In genomic region chr1:164560076-164560475, GRCh38 we compare ENCODE assay signal across 8 cellular contexts. TPM values are rescaled to one million over a fixed set of nuclear protein-coding genes. Genes with fewer than 3 reads are reported as not detected.
A peak's percentile ranks its signal among the peaks of the same experiment; 100 is the strongest.
DNase-seq lines count a peak whose midpoint lies in the region; ATAC-seq and TF ChIP-seq lines count a peak whose summit lies in the region.

No MANE protein-coding gene starts in this region.

- H3K9me3 ChIP-seq in RWPE2 (ENCODE audit: severe bottlenecking) = no peaks in the 10 kb centered on the region

- peak overlapping the region; percentile 69 for H3K27ac ChIP-seq in RWPE2 (ENCODE audit: poor library complexity, severe bottlenecking)

- peaks cover 10% of the 10 kb centered on the region for H3K4me1 ChIP-seq in RWPE2 (ENCODE audit: insufficient read depth, poor library complexity, severe bottlenecking)

- TF ChIP-seq CTCF in RWPE2 (IDR thresholded peaks at IDR 0.05; ENCODE audit: poor library complexity, severe bottlenecking) = no peak
- no peak for TF ChIP-seq CTCF in fibroblast of the aortic adventitia (IDR thresholded peaks at IDR 0.05; ENCODE audit: insufficient read depth, low read length)
- TF ChIP-seq CTCF in GM10266 (IDR thresholded peaks at IDR 0.05; ENCODE audit: control insufficient read depth, insufficient read depth, low read depth, missing control alignments) = no peak

- H3K4me3 ChIP-seq in H7 (ENCODE audit: insufficient read depth, low read depth, low read length) (peak overlapping the region; percentile 90), RWPE2 (ENCODE audit: severe bottlenecking) (peak overlapping the region; percentile 50), fibroblast of the aortic adventitia (ENCODE audit: low read depth, low read length) (peak overlapping the region; percentile 81)

- ATAC-seq in RWPE2 (ENCODE audit: low read depth) = no peak
- no peak for ATAC-seq in HG03196 (IDR thresholded peaks at IDR 0.05; ENCODE audit: unreplicated experiment)
- no peak for ATAC-seq in HG03108 (IDR thresholded peaks at IDR 0.05; ENCODE audit: unreplicated experiment)
- no peak for ATAC-seq in GM18867 (IDR thresholded peaks at IDR 0.05; ENCODE audit: unreplicated experiment)

- DNase-seq in H7 = no peak
- no peak for DNase-seq in RWPE2 (ENCODE audit: low spot score)
- DNase-seq in fibroblast of the aortic adventitia (ENCODE audit: low read depth) = peak; percentile 47
- DNase-seq in retina = peak; percentile 51
- DNase-seq in GM10266 (ENCODE audit: extremely low spot score) = no peak

- H3K27me3 ChIP-seq in H7 (ENCODE audit: control insufficient read depth, insufficient read depth, low read length) (no peaks in the 10 kb centered on the region), RWPE2 (ENCODE audit: insufficient read depth, poor library complexity, severe bottlenecking) (no peaks in the 10 kb centered on the region)

- H3K36me3 ChIP-seq in H7 (replicated peaks; ENCODE audit: control insufficient read depth, insufficient read depth, low read length) (no peaks in the 10 kb centered on the region), RWPE2 (ENCODE audit: low read depth) (no peaks in the 10 kb centered on the region)

RNA-seq across cellular contexts. Expression of gene PBX1, which starts 1.1 kb away (rescaled TPM):
- total RNA-seq in H7 (2014; rRNA removed; shearing (Covaris generic)) = 70.5 and 92.6 TPM in 2 replicates
- 66.1 and 95.6 TPM in 2 replicates for total RNA-seq in fibroblast of the aortic adventitia (ENCODE audit: low replicate concordance)

Comparison
In these comparisons a context has a peak if more than half of its experiments do, and no peak if none do; other contexts are left out.
1. DNase-seq: peak in fibroblast of the aortic adventitia (single experiment) and retina (single experiment); none in H7 (single experiment), RWPE2 (single experiment) and GM10266 (single experiment).
2. Peak in every context shown above with its lines, with median percentiles within 50 percentile points of each other: H3K4me3 ChIP-seq.